Comparison of ENCODE assay signal across 13 cellular contexts in the genomic region with DNA sequence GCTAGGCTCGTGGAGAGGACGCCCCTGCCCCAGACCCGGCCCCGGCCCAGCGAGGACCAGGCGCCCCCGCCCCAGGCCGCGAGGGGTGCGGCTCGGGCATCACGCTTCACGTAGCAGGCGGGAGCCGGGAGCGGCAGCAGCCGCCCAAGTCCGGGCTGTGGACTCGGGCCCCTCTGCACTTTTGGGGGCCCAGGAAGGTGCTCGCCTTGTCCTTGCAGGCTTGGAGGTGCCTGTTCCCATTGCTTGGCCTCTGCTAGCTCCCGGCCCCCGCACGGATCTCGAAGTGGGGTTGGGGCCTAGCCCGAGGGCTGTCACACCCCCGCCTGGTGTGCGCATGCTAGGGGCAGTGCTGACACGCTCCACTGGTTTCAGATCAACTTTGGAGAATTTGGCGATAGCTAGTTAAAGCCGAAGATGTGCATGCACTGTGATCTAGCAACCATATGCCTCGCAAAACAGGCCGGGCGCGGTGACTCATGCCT. TPM values are rescaled to one million over a fixed set of nuclear protein-coding genes. Genes with fewer than 3 reads are reported as not detected.
DNase-seq lines count a peak whose midpoint lies in the region; ATAC-seq, FAIRE-seq and TF ChIP-seq lines count a peak whose summit lies in the region.
"Had no signal": no experiment of that assay in that cellular context is flagged by ENCODE, and none has a peak within 500 bp of the region (broad histone marks: within the 10 kb centered on the region; RNA-seq: fewer than 3 reads in every experiment).

No MANE protein-coding gene starts in this region.

- H3K79me2 ChIP-seq in astrocyte (ENCODE audit: insufficient read depth, low read length): no peaks in the 10 kb centered on the region

- FAIRE-seq in astrocyte (lab: Jason Lieb, UNC): no peak
- FAIRE-seq in kidney (lab: Jason Lieb, UNC): no peak
- no peak for FAIRE-seq in GM12891 (lab: Jason Lieb, UNC)
- FAIRE-seq: endometrium had no signal

- H4K20me1 ChIP-seq in astrocyte (ENCODE audit: insufficient read depth, low read length): no peaks in the 10 kb centered on the region

- ATAC-seq in HG03097 (IDR thresholded peaks at IDR 0.05; ENCODE audit: low FRiP score, unreplicated experiment): no peak
- ATAC-seq in GM19397 (IDR thresholded peaks at IDR 0.05; ENCODE audit: unreplicated experiment): no peak

- peaks cover 3% of the 10 kb centered on the region for H3K4me1 Mint-ChIP-seq in astrocyte (ENCODE audit: low read depth, unreplicated experiment)

- no peaks in the 10 kb centered on the region for H3K36me3 ChIP-seq in astrocyte (ENCODE audit: insufficient read depth, low read length)
- H3K36me3 ChIP-seq in kidney (ENCODE audit: control insufficient read depth in 1 of 2, insufficient read depth in 2 of 2, low read length in 2 of 2): no peaks in the 10 kb centered on the region
- H3K36me3 ChIP-seq in spleen: no peaks in the 10 kb centered on the region

- H3K4me2 ChIP-seq in astrocyte (ENCODE audit: low read length): peak overlapping the region; percentile 83

- peak overlapping the region; percentile 12 for H3K27ac Mint-ChIP-seq in astrocyte (ENCODE audit: unreplicated experiment)
- H3K27ac Mint-ChIP-seq: activated T-cell treated with anti-CD3 and anti-CD28 coated beads, Interleukin-2, amount 50 U/mL, for 24 hours; T-helper 1 cell treated with Interleukin-12 subunit alpha and Interleukin-12 subunit beta and Interleukin-4 antibody, amounts not matched to agents 30 μg/mL and 1 μg/mL, for 36 hours had no signal

- H3K9me3 Mint-ChIP-seq in astrocyte (ENCODE audit: unreplicated experiment): no peaks in the 10 kb centered on the region
- H3K9me3 Mint-ChIP-seq: activated T-cell treated with anti-CD3 and anti-CD28 coated beads, Interleukin-2, amount 50 U/mL, for 24 hours; T-helper 1 cell treated with Interleukin-12 subunit alpha and Interleukin-12 subunit beta and Interleukin-4 antibody, amounts not matched to agents 30 μg/mL and 1 μg/mL, for 36 hours had no signal

- 76 to 89% (median 80%) methylated on average over 10 to 34 of the region's 34 CpGs for WGBS in spleen, 5 donors

- no peaks in the 10 kb centered on the region for H3K27me3 ChIP-seq in astrocyte (ENCODE audit: insufficient read depth, low read length)
- H3K27me3 ChIP-seq in spleen (replicated peaks in 1 of 7): no peaks in the 10 kb centered on the region

- H3K36me3 Mint-ChIP-seq in astrocyte (ENCODE audit: low read depth, unreplicated experiment): no peaks in the 10 kb centered on the region

- no peaks in the 10 kb centered on the region for H3K9me3 ChIP-seq in astrocyte (ENCODE audit: insufficient read depth, low read depth, low read length)
- no peaks in the 10 kb centered on the region for H3K9me3 ChIP-seq in kidney (ENCODE audit: control insufficient read depth in 1 of 2, low read length in 2 of 2)
- no peaks in the 10 kb centered on the region for H3K9me3 ChIP-seq in spleen

- H3K27ac ChIP-seq in astrocyte (ENCODE audit: low read depth, low read length): no peak overlapping the region
- peak overlapping the region; percentile 80 to 87 for H3K27ac ChIP-seq in kidney (ENCODE audit: low read depth in 2 of 2, low read length in 2 of 2)
- peak overlapping the region; percentile 68 to 89 (median 82) for H3K27ac ChIP-seq in spleen

- H3K4me1 ChIP-seq in astrocyte (ENCODE audit: insufficient read depth, low read length) (peaks cover 18% of the 10 kb centered on the region), kidney (ENCODE audit: control insufficient read depth in 1 of 2, insufficient read depth in 1 of 2, low read depth in 1 of 2, low read length in 2 of 2) (peaks cover 10% of the 10 kb centered on the region in 2 donors), spleen (peaks cover 21 to 57% (median 35%) of the 10 kb centered on the region in 6 donors)

- DNase-seq in astrocyte (ENCODE audit: low read depth) (no peak), kidney (peak; percentile 78), spleen (peak; percentile 81), GM12891 (ENCODE audit: insufficient read length, low spot score) (no peak), NOMO-1 treated with dmso at 0.1 percent for 144 hours (lab: John Stamatoyannopoulos, UW; ENCODE audit: unreplicated experiment) (no peak)
- DNase-seq: DMS79 treated with DMSO at 0.1 percent for 48 hours, NCI-H187 treated with DMSO at 0.1 percent for 48 hours had no signal

- H3K9ac ChIP-seq in astrocyte (ENCODE audit: low read length): peak overlapping the region; percentile 75
- H3K9ac ChIP-seq in kidney (ENCODE audit: low read length in 2 of 2): peak overlapping the region in 1 of 2 donors; percentile 55

- H3K4me3 Mint-ChIP-seq in astrocyte (ENCODE audit: unreplicated experiment): no peak overlapping the region
- H3K4me3 Mint-ChIP-seq: T-helper 1 cell treated with Interleukin-12 subunit alpha and Interleukin-12 subunit beta and Interleukin-4 antibody, amounts not matched to agents 30 μg/mL and 1 μg/mL, for 36 hours had no signal

- TF ChIP-seq CTCF in GM12875 (IDR thresholded peaks at IDR 0.05; ENCODE audit: borderline replicate concordance, insufficient read depth, low read depth, low read length) (no peak), astrocyte (IDR thresholded peaks at IDR 0.05; ENCODE audit: insufficient read depth, low read depth, low read length) (no peak), kidney (IDR thresholded peaks at IDR 0.05; ENCODE audit: borderline replicate concordance, extremely low read depth, insufficient read depth) (no peak), spleen (IDR thresholded peaks at IDR 0.05 in 8 of 11, conservative IDR thresholded peaks at IDR 0.05 in 3 of 11) (no peak)

- H3K27me3 Mint-ChIP-seq in astrocyte (ENCODE audit: low read depth, unreplicated experiment): no peaks in the 10 kb centered on the region
- H3K27me3 Mint-ChIP-seq: activated T-cell treated with anti-CD3 and anti-CD28 coated beads, Interleukin-2, amount 50 U/mL, for 24 hours had no signal

- intact Hi-C loops in kidney (cut with DNase I) (no loop called here), spleen (cut with DNase I; ENCODE audit: low total_unique reads) (loop anchor here (5.0 to 10.0 kb wide), 2 partner anchors 105 to 253 kb away; a partner anchor contains a TSS)

- no peak for TF ChIP-seq POLR2A in spleen (IDR thresholded peaks at IDR 0.05)
- no peak for TF ChIP-seq POLR2A in GM12891 (IDR thresholded peaks at IDR 0.05; ENCODE audit: low read depth, low read length)

- peak overlapping the region; percentile 80 for H2AFZ ChIP-seq in astrocyte (ENCODE audit: low read depth, low read length)

- H3K4me3 ChIP-seq in GM12875 (ENCODE audit: low read depth, low read length) (peak overlapping the region; percentile 41), astrocyte (ENCODE audit: insufficient read depth, low read depth, low read length) (no peak overlapping the region), kidney (ENCODE audit: low read length in 2 of 2) (peak overlapping the region in 1 of 2 donors; percentile 52), spleen (peak overlapping the region in 6 of 8 donors; percentile 32 to 67 (median 42))

TF ChIP-seq in GM12891, 5 proteins besides CTCF, POLR2A, EP300 and RAD21:
- no peak for TF ChIP-seq POLR2AphosphoS5 (IDR thresholded peaks at IDR 0.05; ENCODE audit: low read depth, low read length)
- no peak for TF ChIP-seq SPI1 (IDR thresholded peaks at IDR 0.05; ENCODE audit: low read depth, low read length)
- no peak for TF ChIP-seq TAF1 (IDR thresholded peaks at IDR 0.05; ENCODE audit: low read depth, low read length)
- no peak for TF ChIP-seq POU2F2 (IDR thresholded peaks at IDR 0.05; ENCODE audit: low read depth, low read length)
TF ChIP-seq in GM12891: peak in this region for 0.

RNA-seq across cellular contexts. Expression of a gene that starts 55.7 kb away (rescaled TPM):
- total RNA-seq in astrocyte (217 and 253 TPM in 2 replicates), kidney (195 TPM), spleen (100 to 1,000 TPM; 356 to 641 (median 467) TPM)
- polyA plus RNA-seq in kidney (ENCODE audit: insufficient read depth, low read depth, low replicate concordance) (59.8 TPM), spleen (10 to 100 TPM; 54.7 to 92.3 (median 86.3) TPM)
- polyA plus RNA-seq in GM12891 (2012; ENCODE audit: low read depth, missing spikeins): 90.2 TPM

Comparison
In these comparisons a context has a peak if more than half of its experiments do, and no peak if none do; other contexts are left out.
1. DNase-seq: peak in kidney (single experiment) and spleen (single experiment); none in astrocyte (single experiment), GM12891 (single experiment) and NOMO-1 treated with dmso at 0.1 percent for 144 hours (single experiment).